ENCODE assay signal across 1 cellular context in the genomic region with DNA sequence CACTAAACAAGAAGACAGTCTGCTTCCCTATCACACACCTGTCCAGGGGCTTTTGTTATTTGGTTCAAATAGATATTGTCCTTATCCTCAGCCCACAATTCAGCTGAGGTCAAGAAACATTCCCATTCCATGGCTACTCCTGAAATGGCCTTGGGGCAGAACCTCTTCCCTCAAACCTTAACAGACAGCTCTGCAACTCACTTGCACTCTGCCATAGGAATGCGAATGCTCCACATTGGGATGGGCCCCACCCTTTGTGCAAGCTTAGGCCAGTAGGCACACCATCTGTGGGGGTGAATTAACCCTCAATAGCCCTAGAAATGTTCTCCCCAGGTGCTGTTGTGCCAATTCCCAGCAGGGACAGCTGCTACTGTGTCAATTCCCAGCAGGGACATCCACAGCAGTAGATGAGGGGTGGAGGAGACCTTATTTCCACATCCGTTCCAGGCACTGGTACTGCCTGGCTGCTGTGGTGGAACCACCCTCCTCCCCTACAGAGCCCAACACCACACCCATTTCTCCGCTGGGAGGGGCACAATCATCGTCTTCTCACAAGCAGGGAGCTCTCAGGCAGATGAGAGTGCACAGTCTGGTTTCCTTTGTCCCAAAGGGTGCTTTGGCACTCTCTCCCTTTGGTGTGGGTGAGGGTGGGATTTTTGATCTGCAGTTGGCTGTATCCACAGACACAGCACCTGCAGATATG.
TF ChIP-seq lines count a peak whose summit lies in the region.

No MANE protein-coding gene starts in this region.

TF ChIP-seq in GM12878, 131 proteins besides CTCF, POLR2A, EP300 and RAD21:
- no peak for TF ChIP-seq SREBF1 (IDR thresholded peaks at IDR 0.05; ENCODE audit: low read length)
TF ChIP-seq in GM12878: peak in this region for 0.
